Comparison of ENCODE assay signal across 1 cellular context in genomic region chr3:109643590-109643989, GRCh38.
TF ChIP-seq lines count a peak whose summit lies in the region.

No MANE protein-coding gene starts in this region.

TF ChIP-seq in SK-N-SH treated with all-trans-retinoic acid at 6 μM for 48 hours, 23 proteins besides CTCF, POLR2A, EP300 and RAD21 (continued from another document):
- no peak for TF ChIP-seq CSRNP3 (CRISPR knock-in tag; IDR thresholded peaks at IDR 0.05)
TF ChIP-seq in SK-N-SH treated with all-trans-retinoic acid at 6 μM for 48 hours: peak in this region for 0.
